ENCODE assay signal across 11 cellular contexts in the genomic region with DNA sequence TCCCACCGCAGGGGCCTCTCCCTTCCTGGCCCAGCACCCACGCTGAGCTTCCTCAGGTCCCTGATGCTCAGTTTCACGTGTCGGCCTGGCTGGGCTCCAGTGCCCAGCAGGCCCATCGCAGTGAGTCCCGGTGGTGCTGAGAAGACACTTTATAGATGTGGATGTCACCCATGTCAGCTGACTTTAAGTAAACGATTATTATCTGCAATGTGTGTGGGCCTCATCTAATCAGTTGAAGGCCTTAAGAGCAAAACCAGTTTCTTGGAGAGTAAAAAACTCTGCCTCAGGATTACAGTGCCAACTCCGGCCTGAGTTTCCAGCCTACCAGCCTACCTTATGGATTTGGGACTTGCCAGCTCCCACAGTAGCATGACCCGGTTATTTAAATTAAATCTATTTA. TPM values are rescaled to one million over a fixed set of nuclear protein-coding genes. Genes with fewer than 3 reads are reported as not detected.
"Had no signal": no experiment of that assay in that cellular context is flagged by ENCODE, and none has a peak within 500 bp of the region (broad histone marks: within the 10 kb centered on the region; RNA-seq: fewer than 3 reads in every experiment).

No MANE protein-coding gene starts in this region.

- H3K4me1 Mint-ChIP-seq: IgD-negative memory B cell had no signal

- FAIRE-seq: HepG2 had no signal

- H2AFZ ChIP-seq: GM23248 had no signal

- H3K36me3 ChIP-seq: HAP-1 had no signal

- H3K9me3 ChIP-seq: HAP-1 had no signal

- DNase-seq: GM23248, GOT3, H7, KG1 had no signal

- H3K9ac ChIP-seq: GM23248 had no signal

- H3K4me3 ChIP-seq: GM23248, HAP-1 had no signal

- H3K4me3 Mint-ChIP-seq: IgD-negative memory B cell had no signal

- ATAC-seq: HCT116, HepG2 had no signal

- H3K27ac Mint-ChIP-seq: IgD-negative memory B cell had no signal

- H3K4me1 ChIP-seq: HAP-1 had no signal

- H3K27me3 Mint-ChIP-seq: IgD-negative memory B cell had no signal

- H3K27ac ChIP-seq: GM23248, HL-60 had no signal

RNA-seq across cellular contexts. Expression of gene SMIM17, which starts 17.3 kb away (rescaled TPM):
- total RNA-seq: H4, H7, HT1080 had no signal
- polyA plus RNA-seq: GM23248, IgD-negative memory B cell had no signal

RNA-seq across cellular contexts. Expression of gene ZNF835, which starts 45.8 kb away (rescaled TPM):
- total RNA-seq: GM23248, H7, HepG2 had no signal
- polyA plus RNA-seq: HepG2 had no signal

RNA-seq across cellular contexts. Expression of gene ZNF470, which starts 58.4 kb away (rescaled TPM):
- total RNA-seq: HepG2 had no signal
- polyA plus RNA-seq: HepG2 had no signal
